Comparison of ENCODE assay signal across 8 cellular contexts in the genomic region with DNA sequence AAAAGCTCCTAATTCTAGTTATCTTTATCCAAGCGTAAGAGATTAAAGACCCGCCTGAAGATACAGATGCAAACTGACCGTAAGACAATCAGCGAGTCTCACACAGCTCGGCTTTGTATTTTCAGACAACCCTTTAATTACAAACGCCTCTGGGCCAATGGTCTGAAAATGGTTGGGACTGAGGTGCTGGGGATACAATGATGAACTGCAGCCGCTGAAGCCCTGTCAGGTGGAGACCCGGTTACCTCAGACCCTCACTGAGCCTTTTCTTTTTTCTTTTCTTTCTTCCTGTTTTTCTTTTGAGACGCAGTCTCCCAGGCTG. TPM values are rescaled to one million over a fixed set of nuclear protein-coding genes. Genes with fewer than 3 reads are reported as not detected.
A peak's percentile ranks its signal among the peaks of the same experiment; 100 is the strongest.
DNase-seq lines count a peak whose midpoint lies in the region; ATAC-seq, FAIRE-seq and TF ChIP-seq lines count a peak whose summit lies in the region.

No MANE protein-coding gene starts in this region.

- no peaks in the 10 kb centered on the region for H3K27me3 ChIP-seq in Peyer's patch
- H3K27me3 ChIP-seq in mononuclear cell (ENCODE audit: insufficient read depth, low read length): no peaks in the 10 kb centered on the region

- H3K27ac Mint-ChIP-seq in activated T-cell treated with anti-CD3 and anti-CD28 coated beads, Interleukin-2, amount 50 U/mL, for 72 hours: peak overlapping the region; percentile 99
- H3K27ac Mint-ChIP-seq in effector memory CD8-positive, alpha-beta T cell: peak overlapping the region; percentile 99 to 100

- no peak for TF ChIP-seq CTCF in Peyer's patch (IDR thresholded peaks at IDR 0.05)

- no peaks in the 10 kb centered on the region for H3K27me3 Mint-ChIP-seq in activated T-cell treated with anti-CD3 and anti-CD28 coated beads, Interleukin-2, amount 50 U/mL, for 72 hours (ENCODE audit: low read depth)
- no peaks in the 10 kb centered on the region for H3K27me3 Mint-ChIP-seq in effector memory CD8-positive, alpha-beta T cell

- peak overlapping the region; percentile 85 to 87 (median 85) for H3K27ac ChIP-seq in Peyer's patch

- peak; percentile 3 to 9 for ATAC-seq in activated T-cell treated with anti-CD3 and anti-CD28 coated beads, Interleukin-2, amount 50 U/mL, for 72 hours (replicated peaks in 1 of 2)
- peak; percentile 6 for ATAC-seq in HG02852 (IDR thresholded peaks at IDR 0.05; ENCODE audit: unreplicated experiment)
- peak; percentile 8 for ATAC-seq in effector memory CD8-positive, alpha-beta T cell (replicated peaks)

- peak overlapping the region; percentile 88 to 99 for H3K4me3 Mint-ChIP-seq in activated T-cell treated with anti-CD3 and anti-CD28 coated beads, Interleukin-2, amount 50 U/mL, for 72 hours
- H3K4me3 Mint-ChIP-seq in effector memory CD8-positive, alpha-beta T cell: peak overlapping the region; percentile 99 to 100

- no peak for TF ChIP-seq POLR2A in Peyer's patch (IDR thresholded peaks at IDR 0.05)

- peaks cover 8% of the 10 kb centered on the region for H3K4me1 Mint-ChIP-seq in activated T-cell treated with anti-CD3 and anti-CD28 coated beads, Interleukin-2, amount 50 U/mL, for 72 hours (ENCODE audit: low read depth)
- H3K4me1 Mint-ChIP-seq in effector memory CD8-positive, alpha-beta T cell (ENCODE audit: low read depth in 2 of 2): peaks cover 13 to 20% of the 10 kb centered on the region in 2 donors

- H3K9me3 ChIP-seq in Peyer's patch (no peaks in the 10 kb centered on the region), mononuclear cell (ENCODE audit: low read depth, low read length) (no peaks in the 10 kb centered on the region)

- no peaks in the 10 kb centered on the region for H3K36me3 ChIP-seq in Peyer's patch

- peaks cover 3 to 7% of the 10 kb centered on the region in 2 donors for H3K36me3 Mint-ChIP-seq in activated T-cell treated with anti-CD3 and anti-CD28 coated beads, Interleukin-2, amount 50 U/mL, for 72 hours (ENCODE audit: insufficient read depth in 2 of 2)
- H3K36me3 Mint-ChIP-seq in effector memory CD8-positive, alpha-beta T cell (ENCODE audit: insufficient read depth): peaks cover 26% of the 10 kb centered on the region

- no peak for FAIRE-seq in RCC 7860 (lab: Jason Lieb, UNC)

- H3K4me1 ChIP-seq in Peyer's patch: no peaks in the 10 kb centered on the region
- peaks cover 15% of the 10 kb centered on the region for H3K4me1 ChIP-seq in mononuclear cell (ENCODE audit: insufficient read depth, low read length)

- DNase-seq in activated T-cell treated with anti-CD3 and anti-CD28 coated beads, Interleukin-2, amount 50 U/mL, for 72 hours: peak in 1 of 2 donors; percentile 7
- DNase-seq in activated T-cell treated with anti-CD3 and anti-CD28 coated beads for 4 hours: no peak
- DNase-seq in Peyer's patch: peak in 1 of 3 donors; percentile 24
- no peak for DNase-seq in effector memory CD8-positive, alpha-beta T cell
- DNase-seq in RCC 7860 (ENCODE audit: low spot score): no peak
- no peak for DNase-seq in dedifferentiated amniotic fluid mesenchymal stem cell (ENCODE audit: extremely low spot score)

- H3K9me3 Mint-ChIP-seq in activated T-cell treated with anti-CD3 and anti-CD28 coated beads, Interleukin-2, amount 50 U/mL, for 72 hours: no peaks in the 10 kb centered on the region
- no peaks in the 10 kb centered on the region for H3K9me3 Mint-ChIP-seq in effector memory CD8-positive, alpha-beta T cell

- H3K4me3 ChIP-seq in Peyer's patch (peak overlapping the region; percentile 70 to 81 (median 80)), mononuclear cell (ENCODE audit: low read length) (peak overlapping the region; percentile 64)

RNA-seq across cellular contexts. Expression of a gene that starts 0.7 kb away (rescaled TPM):
- total RNA-seq in activated T-cell treated with anti-CD3 and anti-CD28 coated beads, Interleukin-2, amount 50 U/mL, for 72 hours: 10 to 100 TPM; 20.3 to 21.6 TPM
- total RNA-seq in Peyer's patch (10 to 100 TPM in 1 of 4 donors, 1 to 10 TPM in 3; 8.8 to 55.3 (median 10.0) TPM), mononuclear cell (22.8 TPM)
